Comparison of ENCODE assay signal across 14 cellular contexts in the genomic region with DNA sequence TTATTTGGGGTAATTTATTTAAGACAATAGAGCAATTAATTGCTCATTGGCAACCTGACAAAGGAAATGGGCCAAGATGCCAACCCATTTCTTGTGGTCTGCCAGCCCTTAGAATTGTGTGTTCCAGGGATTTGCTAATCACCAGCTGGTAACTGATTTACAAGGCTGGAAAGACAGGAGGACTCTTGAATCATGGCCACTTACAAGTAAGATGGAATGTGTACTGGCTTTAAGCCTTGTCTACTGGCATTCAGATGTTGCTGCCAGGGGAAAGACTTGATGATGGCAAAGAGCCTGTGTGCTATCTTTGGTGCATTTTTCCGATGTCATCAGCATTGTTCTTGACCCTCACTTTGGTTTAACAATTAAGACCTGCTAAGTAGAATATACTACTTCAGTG.
DNase-seq lines count a peak whose midpoint lies in the region; ATAC-seq and TF ChIP-seq lines count a peak whose summit lies in the region.
"Had no signal": no experiment of that assay in that cellular context is flagged by ENCODE, and none has a peak within 500 bp of the region (broad histone marks: within the 10 kb centered on the region; RNA-seq: fewer than 3 reads in every experiment).

No MANE protein-coding gene starts in this region.

- intact Hi-C loops in MCF 10A (cut with micrococcal nuclease) (no loop called here), breast epithelium (cut with DNase I; ENCODE audit: low total_unique reads) (no loop called here), right cardiac atrium (cut with DNase I) (no loop called here), OCI-LY7 (cut with micrococcal nuclease; ENCODE audit: unreplicated experiment) (no loop called here)

- H3K36me3 ChIP-seq in breast epithelium: no peaks in the 10 kb centered on the region
- no peaks in the 10 kb centered on the region for H3K36me3 ChIP-seq in upper lobe of left lung
- no peaks in the 10 kb centered on the region for H3K36me3 ChIP-seq in smooth muscle cell (ENCODE audit: low read depth)
- no peaks in the 10 kb centered on the region for H3K36me3 ChIP-seq in OCI-LY7 (ENCODE audit: insufficient read depth, low read length)

- TF ChIP-seq POLR2A in breast epithelium (IDR thresholded peaks at IDR 0.05) (no peak), upper lobe of left lung (IDR thresholded peaks at IDR 0.05) (no peak)

- CTCF ChIA-PET in MCF 10A (lab: Yijun Ruan, JAX): no interaction called here
- CTCF ChIA-PET in OCI-LY7 (lab: Charles Lee; ENCODE audit: unreplicated experiment): no interaction called here

- H3K27me3 ChIP-seq in breast epithelium (no peaks in the 10 kb centered on the region), right cardiac atrium (ENCODE audit: control insufficient read depth, insufficient read depth) (no peaks in the 10 kb centered on the region), upper lobe of left lung (no peaks in the 10 kb centered on the region), smooth muscle cell (ENCODE audit: low read depth) (no peaks in the 10 kb centered on the region)

- TF ChIP-seq CTCF in MCF 10A (IDR thresholded peaks at IDR 0.05; ENCODE audit: unreplicated experiment) (no peak), breast epithelium (IDR thresholded peaks at IDR 0.05) (no peak), upper lobe of left lung (IDR thresholded peaks at IDR 0.05) (no peak), smooth muscle cell (IDR thresholded peaks at IDR 0.05; ENCODE audit: borderline replicate concordance, insufficient read depth, poor library complexity, severe bottlenecking) (no peak), OCI-LY7 (conservative IDR thresholded peaks at IDR 0.05; ENCODE audit: low read length) (no peak)

- peak in 1 of 4 donors; percentile 10 for TF ChIP-seq EP300 in upper lobe of left lung (IDR thresholded peaks at IDR 0.05)

- H3K27ac Mint-ChIP-seq in MCF 10A (ENCODE audit: low read depth, unreplicated experiment): no peak overlapping the region
- H3K27ac Mint-ChIP-seq: activated CD4-positive, alpha-beta T cell treated with anti-CD3 and anti-CD28 coated beads for 36 hours; memory B cell had no signal

- H3K9me2 ChIP-seq in OCI-LY7 (ENCODE audit: insufficient read depth, low read length): no peaks in the 10 kb centered on the region

- H2AFZ ChIP-seq in smooth muscle cell (ENCODE audit: low read depth) (no peak overlapping the region), OCI-LY7 (ENCODE audit: low read length) (no peak overlapping the region)

- ATAC-seq in right cardiac atrium (peak; percentile 88 to 91), upper lobe of left lung (ENCODE audit: low FRiP score in 2 of 2) (peak; percentile 53 to 84)
- ATAC-seq: activated CD4-positive, alpha-beta T cell treated with anti-CD3 and anti-CD28 coated beads for 36 hours had no signal

- no peak overlapping the region for H3K9ac ChIP-seq in smooth muscle cell (ENCODE audit: low read depth)

- H3K9me3 ChIP-seq in breast epithelium: no peaks in the 10 kb centered on the region
- H3K9me3 ChIP-seq in right cardiac atrium (ENCODE audit: control insufficient read depth, low read length): no peaks in the 10 kb centered on the region
- no peaks in the 10 kb centered on the region for H3K9me3 ChIP-seq in upper lobe of left lung
- H3K9me3 ChIP-seq in smooth muscle cell (replicated peaks; ENCODE audit: low read depth): no peaks in the 10 kb centered on the region
- no peaks in the 10 kb centered on the region for H3K9me3 ChIP-seq in OCI-LY7 (ENCODE audit: low read length)

- DNase-seq in MCF 10A (ENCODE audit: unreplicated experiment) (peak; percentile 34), breast epithelium (ENCODE audit: low spot score in 2 of 2) (no peak), amniotic epithelial cell (ENCODE audit: low read depth) (peak; percentile 63), right cardiac atrium (no peak), upper lobe of left lung (peak in 1 of 2 donors; percentile 32), T1000 (lab: John Stamatoyannopoulos, UW) (no peak), smooth muscle cell (lab: John Stamatoyannopoulos, UW; ENCODE audit: unreplicated experiment) (no peak), OCI-LY7 (ENCODE audit: low spot score) (no peak)
- DNase-seq: activated CD4-positive, alpha-beta T cell treated with anti-CD3 and anti-CD28 coated beads for 36 hours; effector memory CD4-positive, alpha-beta T cell; NCI-H1092; OCI-M1; T-helper 1 cell had no signal

- POLR2A ChIA-PET in MCF 10A (lab: Yijun Ruan, JAX) (interaction anchor here (1.0 kb wide), 1 partner anchor 11 kb away, joined by 3 read pairs; no protein-coding TSS in a partner anchor), OCI-LY7 (lab: Charles Lee) (no interaction called here)

- BruUV-seq in MCF 10A (replicated peaks; lab: Mats Ljungman, UMichigan) (no TSS peak), OCI-LY7 (replicated peaks; lab: Mats Ljungman, UMichigan) (no TSS peak)

- peaks cover 7% of the 10 kb centered on the region for H3K36me3 Mint-ChIP-seq in MCF 10A (ENCODE audit: insufficient read depth, unreplicated experiment)

- H3K4me1 ChIP-seq in breast epithelium: no peaks in the 10 kb centered on the region
- peaks cover 6% of the 10 kb centered on the region for H3K4me1 ChIP-seq in right cardiac atrium (ENCODE audit: control insufficient read depth, insufficient read depth, low read length)
- peaks cover 0 to 9% (median 3%) of the 10 kb centered on the region in 4 donors for H3K4me1 ChIP-seq in upper lobe of left lung
- no peaks in the 10 kb centered on the region for H3K4me1 ChIP-seq in smooth muscle cell (ENCODE audit: low read depth)
- H3K4me1 ChIP-seq in OCI-LY7 (ENCODE audit: insufficient read depth, low read length, poor library complexity, severe bottlenecking): no peaks in the 10 kb centered on the region

- 47% methylated on average over 1 of the region's 1 CpG for WGBS in right cardiac atrium
- 68 to 75% methylated on average over 1 of the region's 1 CpG for WGBS in upper lobe of left lung, 2 donors
- WGBS in smooth muscle cell (ENCODE audit: low lambda C conversion rate): 82% methylated on average over 1 of the region's 1 CpG

- no peak overlapping the region for H3K4me3 Mint-ChIP-seq in MCF 10A (ENCODE audit: unreplicated experiment)
- H3K4me3 Mint-ChIP-seq: activated CD4-positive, alpha-beta T cell treated with anti-CD3 and anti-CD28 coated beads for 36 hours; memory B cell had no signal

- H3K79me2 ChIP-seq in smooth muscle cell (ENCODE audit: low read depth): no peaks in the 10 kb centered on the region
- H3K79me2 ChIP-seq in OCI-LY7 (ENCODE audit: insufficient read depth, low read depth, low read length): no peaks in the 10 kb centered on the region

- H3K4me2 ChIP-seq in smooth muscle cell: no peak overlapping the region
- H3K4me2 ChIP-seq in OCI-LY7 (ENCODE audit: low read length): no peak overlapping the region

- H3K4me3 ChIP-seq in breast epithelium (no peak overlapping the region), right cardiac atrium (ENCODE audit: low read length) (no peak overlapping the region), upper lobe of left lung (no peak overlapping the region), smooth muscle cell (no peak overlapping the region), OCI-LY7 (ENCODE audit: low read depth, low read length, poor library complexity, severe bottlenecking) (no peak overlapping the region)

- no peaks in the 10 kb centered on the region for H3K27me3 Mint-ChIP-seq in MCF 10A (ENCODE audit: insufficient read depth, unreplicated experiment)
- H3K27me3 Mint-ChIP-seq: activated CD4-positive, alpha-beta T cell treated with anti-CD3 and anti-CD28 coated beads for 36 hours; memory B cell had no signal

- H3K27ac ChIP-seq in breast epithelium: no peak overlapping the region
- no peak overlapping the region for H3K27ac ChIP-seq in right cardiac atrium (ENCODE audit: low read length)
- no peak overlapping the region for H3K27ac ChIP-seq in upper lobe of left lung
- no peak overlapping the region for H3K27ac ChIP-seq in smooth muscle cell (ENCODE audit: low read depth)
- H3K27ac ChIP-seq in OCI-LY7 (ENCODE audit: low read depth, low read length, poor library complexity, severe bottlenecking): no peak overlapping the region

- no peaks in the 10 kb centered on the region for H3F3A ChIP-seq in smooth muscle cell (ENCODE audit: low read depth)

- H3K9me3 Mint-ChIP-seq in MCF 10A (ENCODE audit: unreplicated experiment): no peaks in the 10 kb centered on the region
- H3K9me3 Mint-ChIP-seq: memory B cell had no signal

- H3K4me1 Mint-ChIP-seq in MCF 10A (ENCODE audit: insufficient read depth, unreplicated experiment): peaks cover 7% of the 10 kb centered on the region
- H3K4me1 Mint-ChIP-seq: activated CD4-positive, alpha-beta T cell treated with anti-CD3 and anti-CD28 coated beads for 36 hours; memory B cell had no signal

- H4K20me1 ChIP-seq in smooth muscle cell (ENCODE audit: low read depth) (no peaks in the 10 kb centered on the region), OCI-LY7 (ENCODE audit: insufficient read depth, low read length) (no peaks in the 10 kb centered on the region)

Comparison
In these comparisons a context has a peak if more than half of its experiments do, and no peak if none do; other contexts are left out.
1. DNase-seq: peak in MCF 10A (single experiment) and amniotic epithelial cell (single experiment); none in breast epithelium (0 of 2), right cardiac atrium (0 of 3), T1000 (single experiment), smooth muscle cell (single experiment) and OCI-LY7 (single experiment).